In genomic region chrX:50459615-50460014, GRCh38 we compare ENCODE assay signal across 9 cellular contexts. TPM values are rescaled to one million over a fixed set of nuclear protein-coding genes. Genes with fewer than 3 reads are reported as not detected.
"Had no signal": no experiment of that assay in that cellular context is flagged by ENCODE, and none has a peak within 500 bp of the region (broad histone marks: within the 10 kb centered on the region; RNA-seq: fewer than 3 reads in every experiment).

No MANE protein-coding gene starts in this region.

- H3K4me1 ChIP-seq: HAP-1 had no signal

- DNase-seq: GOT3, H7, HFFc6, Kasumi-1, KG1 had no signal

- H3K9me3 ChIP-seq: HAP-1 had no signal

- H3K36me3 ChIP-seq: HAP-1 had no signal

- H3K4me3 ChIP-seq: HAP-1 had no signal

- ATAC-seq: HCT116 had no signal

RNA-seq across cellular contexts. Expression of gene DGKK, which starts 11.0 kb away (rescaled TPM):
- total RNA-seq: H4, HFFc6, HT-29 had no signal
